16 cellular contexts compared by ENCODE assay signal in genomic region chr5:82748688-82749091, GRCh38.
A peak's percentile ranks its signal among the peaks of the same experiment; 100 is the strongest.
DNase-seq lines count a peak whose midpoint lies in the region; ATAC-seq and FAIRE-seq lines count a peak whose summit lies in the region.
"Had no signal": no experiment of that assay in that cellular context is flagged by ENCODE, and none has a peak within 500 bp of the region (broad histone marks: within the 10 kb centered on the region; RNA-seq: fewer than 3 reads in every experiment).

No MANE protein-coding gene starts in this region.

- no peaks in the 10 kb centered on the region for H4K20me1 ChIP-seq in BLaER1 treated with 17β-estradiol and CSF1 and Interleukin-3, amounts not matched to agents 10 nM and 100 nM

- no peak overlapping the region for H3K4me3 Mint-ChIP-seq in activated T-helper 17 cell treated with anti-CD3 and anti-CD28 coated beads, Interleukin-2, amount 50 U/mL, for 72 hours
- H3K4me3 Mint-ChIP-seq in naive thymus-derived CD8-positive, alpha-beta T cell, result peak overlapping the region in 7 of 10 donors; percentile 15 to 66 (median 23)
- H3K4me3 Mint-ChIP-seq: T-helper 2 cell treated with Interferon-gamma antibody and Interleukin-4, amounts not matched to agents 5 μg/mL and 100 μg/mL, for 36 hours had no signal

- no peak for ATAC-seq in activated T-helper 17 cell treated with anti-CD3 and anti-CD28 coated beads, Interleukin-2, amount 50 U/mL, for 72 hours (replicated peaks)
- peak in 1 of 2 donors; percentile 46 for ATAC-seq in naive thymus-derived CD8-positive, alpha-beta T cell
- ATAC-seq in activated CD4-positive, CD25-positive, alpha-beta regulatory T cell treated with anti-CD3 and anti-CD28 coated beads, Interleukin-2, amount 50 U/mL, for 24 hours, result no peak
- ATAC-seq in HG03469 (IDR thresholded peaks at IDR 0.05; ENCODE audit: unreplicated experiment) (no peak), HG03097 (IDR thresholded peaks at IDR 0.05; ENCODE audit: low FRiP score, unreplicated experiment) (no peak)

- POLR2A ChIA-PET in naive thymus-derived CD8-positive, alpha-beta T cell (lab: Charles Lee), result no interaction called here

- no peaks in the 10 kb centered on the region for H3K36me3 ChIP-seq in BLaER1 treated with 17β-estradiol and CSF1 and Interleukin-3, amounts not matched to agents 10 nM and 100 nM
- H3K36me3 ChIP-seq: brain microvascular endothelial cell, Peyer's patch had no signal

- H3K9me3 Mint-ChIP-seq in activated T-helper 17 cell treated with anti-CD3 and anti-CD28 coated beads, Interleukin-2, amount 50 U/mL, for 72 hours, result no peaks in the 10 kb centered on the region
- peaks cover 0 to 9% (median 3%) of the 10 kb centered on the region in 9 donors for H3K9me3 Mint-ChIP-seq in naive thymus-derived CD8-positive, alpha-beta T cell

- H3K27me3 Mint-ChIP-seq in activated T-helper 17 cell treated with anti-CD3 and anti-CD28 coated beads, Interleukin-2, amount 50 U/mL, for 72 hours, result no peaks in the 10 kb centered on the region
- H3K27me3 Mint-ChIP-seq in naive thymus-derived CD8-positive, alpha-beta T cell, result peaks cover 0 to 1% (median 0%) of the 10 kb centered on the region in 5 donors

- H3K9ac ChIP-seq in BLaER1 treated with 17β-estradiol and CSF1 and Interleukin-3, amounts not matched to agents 10 nM and 100 nM, result peak overlapping the region in 4 of 11 experiments; percentile 14 to 38 (median 34); a peak in 4 of 22 replicates
- H3K9ac ChIP-seq: parathyroid adenoma had no signal

- H3K27ac Mint-ChIP-seq in activated T-helper 17 cell treated with anti-CD3 and anti-CD28 coated beads, Interleukin-2, amount 50 U/mL, for 72 hours, result peak overlapping the region; percentile 75
- peak overlapping the region; percentile 14 to 95 (median 42) for H3K27ac Mint-ChIP-seq in naive thymus-derived CD8-positive, alpha-beta T cell
- H3K27ac Mint-ChIP-seq: T-helper 2 cell treated with Interferon-gamma antibody and Interleukin-4, amounts not matched to agents 5 μg/mL and 100 μg/mL, for 36 hours had no signal

- H3K4me1 Mint-ChIP-seq in activated T-helper 17 cell treated with anti-CD3 and anti-CD28 coated beads, Interleukin-2, amount 50 U/mL, for 72 hours, result peaks cover 13% of the 10 kb centered on the region
- peaks cover 16 to 29% (median 22%) of the 10 kb centered on the region in 4 donors for H3K4me1 Mint-ChIP-seq in naive thymus-derived CD8-positive, alpha-beta T cell

- no peaks in the 10 kb centered on the region for H3K27me3 ChIP-seq in BLaER1 treated with 17β-estradiol and CSF1 and Interleukin-3, amounts not matched to agents 10 nM and 100 nM
- H3K27me3 ChIP-seq: brain microvascular endothelial cell, Peyer's patch had no signal

- peaks cover 8 to 27% (median 12%) of the 10 kb centered on the region in 11 experiments; a peak in 19 of 22 replicates for H3K9me3 ChIP-seq in BLaER1 treated with 17β-estradiol and CSF1 and Interleukin-3, amounts not matched to agents 10 nM and 100 nM (replicated peaks in 1 of 11)
- H3K9me3 ChIP-seq: Peyer's patch had no signal

- H3K4me1 ChIP-seq in BLaER1 treated with 17β-estradiol and CSF1 and Interleukin-3, amounts not matched to agents 10 nM and 100 nM, result peaks cover 16 to 30% (median 26%) of the 10 kb centered on the region in 10 experiments
- H3K4me1 ChIP-seq: parathyroid adenoma, Peyer's patch had no signal

- peak overlapping the region; percentile 41 to 79 (median 64) for H3K4me2 ChIP-seq in BLaER1 treated with 17β-estradiol and CSF1 and Interleukin-3, amounts not matched to agents 10 nM and 100 nM

- H3K36me3 Mint-ChIP-seq in activated T-helper 17 cell treated with anti-CD3 and anti-CD28 coated beads, Interleukin-2, amount 50 U/mL, for 72 hours (ENCODE audit: low read depth), result no peaks in the 10 kb centered on the region
- H3K36me3 Mint-ChIP-seq in naive thymus-derived CD8-positive, alpha-beta T cell, result no peaks in the 10 kb centered on the region

- FAIRE-seq in GM19239 (lab: Jason Lieb, UNC), result peak; percentile 42

- peak overlapping the region in 7 of 11 experiments; percentile 23 to 54 (median 39); a peak in 13 of 22 replicates for H3K27ac ChIP-seq in BLaER1 treated with 17β-estradiol and CSF1 and Interleukin-3, amounts not matched to agents 10 nM and 100 nM
- H3K27ac ChIP-seq: brain microvascular endothelial cell, parathyroid adenoma, Peyer's patch had no signal

- DNase-seq in GM19239 (ENCODE audit: insufficient read length, low spot score) (no peak), T-helper 9 cell (no peak)
- peak in 2 of 10 donors; percentile 1 to 10 for DNase-seq in naive thymus-derived CD8-positive, alpha-beta T cell
- DNase-seq: activated CD8-positive, alpha-beta memory T cell treated with anti-CD3 and anti-CD28 coated beads for 24 hours; mesendoderm; NCI-H1930; Peyer's patch; stimulated activated CD4-positive, alpha-beta T cell treated with anti-CD3 and anti-CD28 coated beads, Interleukin-15, amount 100 ng/mL, for 24 hours had no signal

- no peak overlapping the region for H3K4me3 ChIP-seq in BLaER1 treated with 17β-estradiol and CSF1 and Interleukin-3, amounts not matched to agents 10 nM and 100 nM
- H3K4me3 ChIP-seq: Peyer's patch had no signal
